Comparison of ENCODE assay signal across 15 cellular contexts in genomic region chr14:74133833-74134481, GRCh38. TPM values are rescaled to one million over a fixed set of nuclear protein-coding genes. Genes with fewer than 3 reads are reported as not detected.
DNase-seq lines count a peak whose midpoint lies in the region; TF ChIP-seq lines count a peak whose summit lies in the region.
"Had no signal": no experiment of that assay in that cellular context is flagged by ENCODE, and none has a peak within 500 bp of the region (broad histone marks: within the 10 kb centered on the region; RNA-seq: fewer than 3 reads in every experiment).

No MANE protein-coding gene starts in this region.

- peaks cover 9% of the 10 kb centered on the region for H3F3A ChIP-seq in neural progenitor cell (ENCODE audit: low read depth)

- H3K9me3 Mint-ChIP-seq in endodermal cell = no peaks in the 10 kb centered on the region
- no peaks in the 10 kb centered on the region for H3K9me3 Mint-ChIP-seq in neural progenitor cell
- H3K9me3 Mint-ChIP-seq: activated naive CD4-positive, alpha-beta T cell treated with anti-CD3 and anti-CD28 coated beads, Interleukin-2, amount 10 ng/mL, durations not matched to agents 7 days and 5 days had no signal

- H2AFZ ChIP-seq in neural progenitor cell (replicated peaks) = no peak overlapping the region

- no peak overlapping the region for H3K4me2 ChIP-seq in neural progenitor cell

- H3K27me3 Mint-ChIP-seq in endodermal cell (ENCODE audit: insufficient read depth) (no peaks in the 10 kb centered on the region), neural progenitor cell (ENCODE audit: insufficient read depth, low read depth) (no peaks in the 10 kb centered on the region)
- H3K27me3 Mint-ChIP-seq: activated naive CD4-positive, alpha-beta T cell treated with anti-CD3 and anti-CD28 coated beads, Interleukin-2, amount 10 ng/mL, durations not matched to agents 7 days and 5 days had no signal

- TF ChIP-seq CTCF in endodermal cell (conservative IDR thresholded peaks at IDR 0.05) (no peak), neural progenitor cell (IDR thresholded peaks at IDR 0.05) (no peak), prostate gland (IDR thresholded peaks at IDR 0.05) (no peak)

- H3K4me1 ChIP-seq in endodermal cell (ENCODE audit: control insufficient read depth, insufficient read depth, low read length) = peaks cover 19% of the 10 kb centered on the region
- peaks cover 15% of the 10 kb centered on the region for H3K4me1 ChIP-seq in neural progenitor cell
- H3K4me1 ChIP-seq in prostate gland (replicated peaks) = no peaks in the 10 kb centered on the region
- H3K4me1 ChIP-seq: tibial nerve had no signal

- DNase-seq in NCI-H2196 (lab: John Stamatoyannopoulos, UW; ENCODE audit: unreplicated experiment) (peak; percentile 5), NCI-H2196 treated with DMSO at 0.1 percent for 48 hours (lab: John Stamatoyannopoulos, UW; ENCODE audit: unreplicated experiment) (no peak), HuH-7.5 (ENCODE audit: low spot score) (peak; percentile 22), endodermal cell (no peak), neural progenitor cell (ENCODE audit: low spot score) (no peak), OCI-M2 (lab: John Stamatoyannopoulos, UW; ENCODE audit: unreplicated experiment) (no peak), prostate gland (ENCODE audit: low spot score) (no peak), KG1 (lab: John Stamatoyannopoulos, UW) (no peak)
- DNase-seq: 8988T; activated naive CD4-positive, alpha-beta T cell treated with anti-CD3 and anti-CD28 coated beads, Interleukin-2, amount 10 ng/mL, durations not matched to agents 7 days and 5 days; MG63; RPMI8226; T1000 had no signal

- H4K20me1 ChIP-seq in neural progenitor cell (ENCODE audit: low read depth) = peaks cover 3% of the 10 kb centered on the region

- H3K27ac ChIP-seq in endodermal cell (ENCODE audit: low read depth, low read length) (no peak overlapping the region), neural progenitor cell (peak overlapping the region; percentile 47), prostate gland (no peak overlapping the region)
- H3K27ac ChIP-seq: tibial nerve had no signal

- H3K4me1 Mint-ChIP-seq in endodermal cell = peaks cover 28% of the 10 kb centered on the region
- H3K4me1 Mint-ChIP-seq in neural progenitor cell = no peaks in the 10 kb centered on the region

- H3K36me3 ChIP-seq in endodermal cell (ENCODE audit: control insufficient read depth, insufficient read depth, low read length) (no peaks in the 10 kb centered on the region), neural progenitor cell (no peaks in the 10 kb centered on the region), prostate gland (no peaks in the 10 kb centered on the region)
- H3K36me3 ChIP-seq: MG63, tibial nerve had no signal

- H3K9ac ChIP-seq in endodermal cell (ENCODE audit: extremely low read depth, low read length, poor library complexity, severe bottlenecking) = no peak overlapping the region
- peak overlapping the region; percentile 20 for H3K9ac ChIP-seq in neural progenitor cell

- H3K36me3 Mint-ChIP-seq in endodermal cell (ENCODE audit: low read depth) (peaks cover under 1% of the 10 kb centered on the region), neural progenitor cell (no peaks in the 10 kb centered on the region)

- peak overlapping the region; percentile 27 for H3K27ac Mint-ChIP-seq in endodermal cell
- no peak overlapping the region for H3K27ac Mint-ChIP-seq in neural progenitor cell
- H3K27ac Mint-ChIP-seq: activated naive CD4-positive, alpha-beta T cell treated with anti-CD3 and anti-CD28 coated beads, Interleukin-2, amount 10 ng/mL, durations not matched to agents 7 days and 5 days had no signal

- no peak for TF ChIP-seq POLR2A in prostate gland (IDR thresholded peaks at IDR 0.05)

- no peaks in the 10 kb centered on the region for H3K27me3 ChIP-seq in endodermal cell (ENCODE audit: control insufficient read depth, insufficient read depth, low read length, poor library complexity, severe bottlenecking)
- H3K27me3 ChIP-seq in neural progenitor cell = no peaks in the 10 kb centered on the region
- H3K27me3 ChIP-seq in prostate gland (replicated peaks; ENCODE audit: insufficient read depth) = no peaks in the 10 kb centered on the region
- H3K27me3 ChIP-seq: MG63, tibial nerve had no signal

- H3K4me3 ChIP-seq in endodermal cell (ENCODE audit: low read length) (peak overlapping the region; percentile 1), neural progenitor cell (no peak overlapping the region), prostate gland (no peak overlapping the region)
- H3K4me3 ChIP-seq: lung, MG63, tibial nerve had no signal

- WGBS in endodermal cell (ENCODE audit: insufficient coverage in 1 of 2, insufficient read length in 1 of 2), 2 experiments = 89 to 100% methylated on average over 3 of the region's 3 CpGs
- WGBS in prostate gland = 32% methylated on average over 3 of the region's 3 CpGs

- no peaks in the 10 kb centered on the region for H3K79me2 ChIP-seq in neural progenitor cell (ENCODE audit: low read depth)

- no peaks in the 10 kb centered on the region for H3K9me3 ChIP-seq in endodermal cell (ENCODE audit: control insufficient read depth, low read length)
- H3K9me3 ChIP-seq in neural progenitor cell (ENCODE audit: low read depth) = no peaks in the 10 kb centered on the region
- no peaks in the 10 kb centered on the region for H3K9me3 ChIP-seq in prostate gland
- H3K9me3 ChIP-seq: MG63, tibial nerve had no signal

- H3K4me3 Mint-ChIP-seq in endodermal cell (no peak overlapping the region), neural progenitor cell (no peak overlapping the region)
- H3K4me3 Mint-ChIP-seq: activated naive CD4-positive, alpha-beta T cell treated with anti-CD3 and anti-CD28 coated beads, Interleukin-2, amount 10 ng/mL, durations not matched to agents 7 days and 5 days had no signal

- intact Hi-C loops in prostate gland (cut with DNase I) = no loop called here

RNA-seq across cellular contexts. Expression of gene LIN52, which starts 49.2 kb away (rescaled TPM):
- 10 to 100 TPM; 16.4 to 19.0 TPM for total RNA-seq in endodermal cell
- polyA plus RNA-seq in endodermal cell (2013, experiment 1 of 2) = 16.1 TPM
- polyA plus RNA-seq in endodermal cell (2013, experiment 2 of 2) = 14.9 TPM
- 16.4 and 25.7 TPM in 2 replicates for total RNA-seq in neural progenitor cell (ENCODE audit: low replicate concordance)
- total RNA-seq in prostate gland = 1 to 10 TPM; 7.8 to 8.1 TPM

RNA-seq across cellular contexts. Expression of gene ALDH6A1, which starts 49.7 kb away (rescaled TPM):
- total RNA-seq in endodermal cell (10 to 100 TPM; 62.0 to 66.2 TPM), neural progenitor cell (ENCODE audit: low replicate concordance) (52.0 and 64.0 TPM in 2 replicates), prostate gland (10 to 100 TPM; 78.2 to 85.8 TPM)
- 23.1 TPM for polyA plus RNA-seq in endodermal cell (2013, experiment 1 of 2)
- polyA plus RNA-seq in endodermal cell (2013, experiment 2 of 2) = 19.5 TPM

Comparison
In these comparisons a context has a peak if more than half of its experiments do, and no peak if none do; other contexts are left out.
1. DNase-seq: peak in NCI-H2196 (single experiment) and HuH-7.5 (single experiment); none in NCI-H2196 treated with DMSO at 0.1 percent for 48 hours (single experiment), endodermal cell (single experiment), neural progenitor cell (single experiment), OCI-M2 (single experiment), prostate gland (single experiment) and KG1 (single experiment).